1 cellular context compared by ENCODE assay signal in the genomic region with DNA sequence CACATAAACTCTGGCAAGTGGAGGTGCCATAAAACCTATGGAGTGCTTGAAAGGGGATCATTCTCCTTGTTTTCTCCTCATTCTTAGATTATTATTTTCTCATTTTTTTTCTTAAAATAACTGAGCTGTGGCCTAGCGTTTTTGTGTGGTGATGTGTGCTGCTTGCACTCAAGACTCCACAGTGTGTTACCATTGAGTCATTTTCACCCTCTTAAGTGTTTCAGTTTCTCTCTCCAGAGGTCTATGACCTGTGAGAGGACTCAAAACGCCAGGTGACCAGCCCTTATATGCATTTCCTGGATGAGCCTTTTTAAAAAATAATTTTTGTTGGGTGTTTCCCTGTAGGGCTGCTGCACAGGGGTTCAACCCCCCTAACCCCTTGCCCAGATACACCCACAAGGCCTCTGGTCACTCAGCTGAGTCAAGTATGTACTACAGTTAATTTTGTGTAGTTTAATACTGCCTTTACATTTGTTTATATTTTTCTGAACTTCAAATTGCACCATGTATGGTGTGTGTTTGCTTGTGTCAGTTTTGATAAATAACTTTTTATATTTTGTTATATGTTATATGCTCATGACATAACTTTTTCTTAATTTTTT.
TF ChIP-seq lines count a peak whose summit lies in the region.

No MANE protein-coding gene starts in this region.

TF ChIP-seq in SK-N-SH, 30 proteins besides CTCF, POLR2A, EP300 and RAD21 (continued from another document):
- TF ChIP-seq, protein P1, sequence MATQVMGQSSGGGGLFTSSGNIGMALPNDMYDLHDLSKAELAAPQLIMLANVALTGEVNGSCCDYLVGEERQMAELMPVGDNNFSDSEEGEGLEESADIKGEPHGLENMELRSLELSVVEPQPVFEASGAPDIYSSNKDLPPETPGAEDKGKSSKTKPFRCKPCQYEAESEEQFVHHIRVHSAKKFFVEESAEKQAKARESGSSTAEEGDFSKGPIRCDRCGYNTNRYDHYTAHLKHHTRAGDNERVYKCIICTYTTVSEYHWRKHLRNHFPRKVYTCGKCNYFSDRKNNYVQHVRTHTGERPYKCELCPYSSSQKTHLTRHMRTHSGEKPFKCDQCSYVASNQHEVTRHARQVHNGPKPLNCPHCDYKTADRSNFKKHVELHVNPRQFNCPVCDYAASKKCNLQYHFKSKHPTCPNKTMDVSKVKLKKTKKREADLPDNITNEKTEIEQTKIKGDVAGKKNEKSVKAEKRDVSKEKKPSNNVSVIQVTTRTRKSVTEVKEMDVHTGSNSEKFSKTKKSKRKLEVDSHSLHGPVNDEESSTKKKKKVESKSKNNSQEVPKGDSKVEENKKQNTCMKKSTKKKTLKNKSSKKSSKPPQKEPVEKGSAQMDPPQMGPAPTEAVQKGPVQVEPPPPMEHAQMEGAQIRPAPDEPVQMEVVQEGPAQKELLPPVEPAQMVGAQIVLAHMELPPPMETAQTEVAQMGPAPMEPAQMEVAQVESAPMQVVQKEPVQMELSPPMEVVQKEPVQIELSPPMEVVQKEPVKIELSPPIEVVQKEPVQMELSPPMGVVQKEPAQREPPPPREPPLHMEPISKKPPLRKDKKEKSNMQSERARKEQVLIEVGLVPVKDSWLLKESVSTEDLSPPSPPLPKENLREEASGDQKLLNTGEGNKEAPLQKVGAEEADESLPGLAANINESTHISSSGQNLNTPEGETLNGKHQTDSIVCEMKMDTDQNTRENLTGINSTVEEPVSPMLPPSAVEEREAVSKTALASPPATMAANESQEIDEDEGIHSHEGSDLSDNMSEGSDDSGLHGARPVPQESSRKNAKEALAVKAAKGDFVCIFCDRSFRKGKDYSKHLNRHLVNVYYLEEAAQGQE (IDR thresholded peaks at IDR 0.05; ENCODE audit: low read depth, low read length): no peak
